In genomic region chr7:93172683-93173082, GRCh38 we compare ENCODE assay signal across 12 cellular contexts. TPM values are rescaled to one million over a fixed set of nuclear protein-coding genes. Genes with fewer than 3 reads are reported as not detected.
"Had no signal": no experiment of that assay in that cellular context is flagged by ENCODE, and none has a peak within 500 bp of the region (broad histone marks: within the 10 kb centered on the region; RNA-seq: fewer than 3 reads in every experiment).

No MANE protein-coding gene starts in this region.

- H3K4me2 ChIP-seq: GM23338 had no signal

- FAIRE-seq: H1, H54 had no signal

- H3K9ac ChIP-seq: GM23248 had no signal

- H3K4me1 ChIP-seq: HAP-1 had no signal

- ATAC-seq: GM23338, HCT116 had no signal

- H3K9me3 ChIP-seq: HAP-1 had no signal

- H3K36me3 ChIP-seq: HAP-1 had no signal

- H3K27ac ChIP-seq: GM23248 had no signal

- H3K4me3 ChIP-seq: GM23248, GM23338, HAP-1 had no signal

- DNase-seq: GM23248, GOT3, H7, H9, HCEC 1CT, HFFc6 had no signal

- H2AFZ ChIP-seq: GM23248, GM23338 had no signal

RNA-seq across cellular contexts. Expression of gene SAMD9L, which starts 24.5 kb away (rescaled TPM):
- total RNA-seq: GM23338, H1, H7, H9 had no signal
- polyA plus RNA-seq: GM23338, H1 had no signal

RNA-seq across cellular contexts. Expression of gene HEPACAM2, which starts 53.6 kb away (rescaled TPM):
- total RNA-seq: GM23248, GM23338, H1, H4, H7, H9 had no signal
- polyA plus RNA-seq: GM23248, GM23338, H1 had no signal

RNA-seq across cellular contexts. Expression of gene SAMD9, which starts 54.9 kb away (rescaled TPM):
- total RNA-seq: H1, H9 had no signal
- polyA plus RNA-seq: GM23338 had no signal
